Comparison of ENCODE assay signal across 18 cellular contexts in genomic region chr16:15833551-15833950, GRCh38. TPM values are rescaled to one million over a fixed set of nuclear protein-coding genes. Genes with fewer than 3 reads are reported as not detected.
"Had no signal": no experiment of that assay in that cellular context is flagged by ENCODE, and none has a peak within 500 bp of the region (broad histone marks: within the 10 kb centered on the region; RNA-seq: fewer than 3 reads in every experiment).

No MANE protein-coding gene starts in this region.

- DNase-seq: activated CD4-positive, alpha-beta T cell treated with anti-CD3 and anti-CD28 coated beads, Interleukin-2, amount 10 ng/mL, durations not matched to agents 7 days and 5 days; activated CD4-positive, CD25-positive, alpha-beta regulatory T cell treated with anti-CD3 and anti-CD28 coated beads, Interleukin-2, amount 50 U/mL, for 72 hours; activated naive CD8-positive, alpha-beta T cell treated with anti-CD3 and anti-CD28 coated beads for 36 hours; activated T-cell treated with anti-CD3 and anti-CD28 coated beads, Interleukin-2, amount 50 U/mL, for 1 hour; cerebellar nuclear complex; cortex of kidney; endodermal cell; kidney; lower lobe of right lung; naive thymus-derived CD8-positive, alpha-beta T cell; retina; stimulated activated CD4-positive, alpha-beta T cell treated with anti-CD3 and anti-CD28 coated beads, Interleukin-4, amount 100 ng/mL, for 1 hour; stimulated activated naive CD4-positive, alpha-beta T cell treated with Interleukin-2 at 50 U/mL for 16 hours; substantia nigra had no signal

- H3K4me3 Mint-ChIP-seq: activated CD4-positive, alpha-beta T cell treated with anti-CD3 and anti-CD28 coated beads, Interleukin-2, amount 10 ng/mL, durations not matched to agents 7 days and 5 days; activated naive CD8-positive, alpha-beta T cell treated with anti-CD3 and anti-CD28 coated beads for 36 hours; endodermal cell; naive thymus-derived CD8-positive, alpha-beta T cell; type B pancreatic cell had no signal

- H3K4me1 Mint-ChIP-seq: endodermal cell; naive thymus-derived CD8-positive, alpha-beta T cell had no signal

- H3K27me3 Mint-ChIP-seq: activated CD4-positive, alpha-beta T cell treated with anti-CD3 and anti-CD28 coated beads, Interleukin-2, amount 10 ng/mL, durations not matched to agents 7 days and 5 days; activated naive CD8-positive, alpha-beta T cell treated with anti-CD3 and anti-CD28 coated beads for 36 hours; naive thymus-derived CD8-positive, alpha-beta T cell had no signal

- H3K9me3 Mint-ChIP-seq: activated CD4-positive, alpha-beta T cell treated with anti-CD3 and anti-CD28 coated beads, Interleukin-2, amount 10 ng/mL, durations not matched to agents 7 days and 5 days; activated naive CD8-positive, alpha-beta T cell treated with anti-CD3 and anti-CD28 coated beads for 36 hours; endodermal cell; naive thymus-derived CD8-positive, alpha-beta T cell; type B pancreatic cell had no signal

- H3K36me3 Mint-ChIP-seq: activated naive CD8-positive, alpha-beta T cell treated with anti-CD3 and anti-CD28 coated beads for 36 hours; naive thymus-derived CD8-positive, alpha-beta T cell; type B pancreatic cell had no signal

- H3K27ac Mint-ChIP-seq: activated CD4-positive, alpha-beta T cell treated with anti-CD3 and anti-CD28 coated beads, Interleukin-2, amount 10 ng/mL, durations not matched to agents 7 days and 5 days; activated naive CD8-positive, alpha-beta T cell treated with anti-CD3 and anti-CD28 coated beads for 36 hours; endodermal cell; type B pancreatic cell had no signal

- H3K4me3 ChIP-seq: lower lobe of right lung, SK-N-MC had no signal

- H3K9me3 ChIP-seq: lower lobe of right lung had no signal

- H3K27ac ChIP-seq: lower lobe of right lung, SK-N-MC, VCaP had no signal

- H3K36me3 ChIP-seq: lower lobe of right lung had no signal

RNA-seq across cellular contexts. Expression of gene MYH11, which starts 23.3 kb away (rescaled TPM):
- total RNA-seq: activated naive CD8-positive, alpha-beta T cell treated with anti-CD3 and anti-CD28 coated beads for 36 hours; naive thymus-derived CD8-positive, alpha-beta T cell; T-helper 2 cell treated with Interferon-gamma antibody and Interleukin-4, amounts not matched to agents 100 ng/mL and 5 ng/mL, for 36 hours had no signal
